19 cellular contexts compared by ENCODE assay signal in the genomic region with DNA sequence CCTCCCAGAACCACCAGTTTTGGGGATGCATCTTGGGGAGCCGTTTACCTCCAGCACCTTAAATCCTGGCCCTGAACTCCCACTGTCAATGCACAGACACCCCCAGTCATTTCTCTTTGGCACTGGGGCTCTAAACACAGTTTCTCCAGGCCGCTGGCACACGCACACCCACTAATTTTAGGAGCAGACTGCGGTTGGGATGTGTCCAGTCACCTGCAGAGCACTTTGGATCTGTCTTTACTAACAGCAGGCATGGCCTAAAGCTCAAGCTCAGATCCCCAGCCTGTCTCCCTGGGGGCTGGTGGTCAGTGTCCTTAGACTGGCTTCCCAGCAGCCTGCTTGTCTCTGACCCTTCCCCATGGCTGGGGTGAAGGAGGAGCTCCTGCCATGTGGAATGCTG. TPM values are rescaled to one million over a fixed set of nuclear protein-coding genes. Genes with fewer than 3 reads are reported as not detected.
DNase-seq lines count a peak whose midpoint lies in the region; ATAC-seq and TF ChIP-seq lines count a peak whose summit lies in the region.
"Had no signal": no experiment of that assay in that cellular context is flagged by ENCODE, and none has a peak within 500 bp of the region (broad histone marks: within the 10 kb centered on the region; RNA-seq: fewer than 3 reads in every experiment).

No MANE protein-coding gene starts in this region.

- H3K27ac Mint-ChIP-seq in Caco-2 (ENCODE audit: unreplicated experiment) = peak overlapping the region; percentile 94

- ATAC-seq in Right ventricle myocardium superior (ENCODE audit: poor library complexity) = peak; percentile 28
- ATAC-seq in left cardiac atrium = no peak
- ATAC-seq in HG03280 (IDR thresholded peaks at IDR 0.05; ENCODE audit: unreplicated experiment) = no peak
- ATAC-seq: GM12878 had no signal

- intact Hi-C loops in Right ventricle myocardium superior (cut with DNase I) = loop anchor here (5.0 kb wide), 1 partner anchor 51 kb away; a partner anchor contains a TSS
- intact Hi-C loops in left cardiac atrium (cut with DNase I) = no loop called here
- intact Hi-C loops in Caco-2 (cut with micrococcal nuclease; ENCODE audit: unreplicated experiment) = no loop called here

- BruUV-seq in Caco-2 (replicated peaks; lab: Mats Ljungman, UMichigan) = no TSS peak

- H3K9me3 Mint-ChIP-seq in Caco-2 (ENCODE audit: unreplicated experiment) = no peaks in the 10 kb centered on the region
- H3K9me3 Mint-ChIP-seq: IgD-negative memory B cell had no signal

- peaks cover 30% of the 10 kb centered on the region for H3K36me3 Mint-ChIP-seq in Caco-2 (ENCODE audit: insufficient read depth, unreplicated experiment)

- H3K4me3 ChIP-seq in Caco-2 (ENCODE audit: low read depth, low read length) = no peak overlapping the region
- no peak overlapping the region for H3K4me3 ChIP-seq in effector memory CD4-positive, alpha-beta T cell (ENCODE audit: insufficient read depth, low read depth, low read length, poor library complexity, severe bottlenecking)
- H3K4me3 ChIP-seq in subcutaneous abdominal adipose tissue (ENCODE audit: low read depth in 1 of 5, low read length in 5 of 5) = no peak overlapping the region
- H3K4me3 ChIP-seq: GM12878, HAP-1, SJSA1 had no signal

- H3K4me1 ChIP-seq in Caco-2 = peaks cover 56% of the 10 kb centered on the region
- peaks cover 49% of the 10 kb centered on the region for H3K4me1 ChIP-seq in effector memory CD4-positive, alpha-beta T cell (ENCODE audit: control insufficient read depth, insufficient read depth, low read length, poor library complexity, severe bottlenecking)
- peaks cover 13 to 77% (median 61%) of the 10 kb centered on the region in 5 donors for H3K4me1 ChIP-seq in subcutaneous abdominal adipose tissue (ENCODE audit: control insufficient read depth in 5 of 5, insufficient read depth in 5 of 5, low read length in 5 of 5)
- H3K4me1 ChIP-seq: HAP-1 had no signal

- H3K36me3 ChIP-seq in Caco-2 (ENCODE audit: control insufficient read depth, insufficient read depth, low read length) (no peaks in the 10 kb centered on the region), subcutaneous abdominal adipose tissue (ENCODE audit: control insufficient read depth in 5 of 5, insufficient read depth in 5 of 5, low read length in 5 of 5) (peaks cover 0 to 78% (median 56%) of the 10 kb centered on the region in 5 donors)
- peaks cover 45% of the 10 kb centered on the region for H3K36me3 ChIP-seq in effector memory CD4-positive, alpha-beta T cell (ENCODE audit: control insufficient read depth, insufficient read depth, low read length)
- H3K36me3 ChIP-seq: HAP-1 had no signal

- no peak overlapping the region for H3K9ac ChIP-seq in subcutaneous abdominal adipose tissue (ENCODE audit: low read length in 5 of 5)

- POLR2A ChIA-PET in Caco-2 (lab: Charles Lee) = no interaction called here
- POLR2A ChIA-PET in RWPE1 (lab: Yijun Ruan, JAX; ENCODE audit: low non-redundant PET) = no interaction called here

- DNase-seq in Right ventricle myocardium superior (no peak), left cardiac atrium (no peak), Caco-2 (no peak), MV-4-11 (lab: John Stamatoyannopoulos, UW) (no peak), RWPE1 (ENCODE audit: low spot score) (no peak)
- DNase-seq in effector memory CD4-positive, alpha-beta T cell = no peak
- DNase-seq: GDM1; Kasumi-1; NCI-H1930; NCI-H526 treated with DMSO at 0.1 percent for 48 hours; NK-92 treated with Interleukin-12 subunit alpha and Interleukin-12 subunit beta, amount 100 ng/mL, for 24 hours; RPMI8226 had no signal

- no peaks in the 10 kb centered on the region for H3K27me3 Mint-ChIP-seq in Caco-2 (ENCODE audit: insufficient read depth, unreplicated experiment)
- H3K27me3 Mint-ChIP-seq: IgD-negative memory B cell had no signal

- peak overlapping the region; percentile 68 for H3K27ac ChIP-seq in effector memory CD4-positive, alpha-beta T cell (ENCODE audit: insufficient read depth, low read length, poor library complexity, severe bottlenecking)
- H3K27ac ChIP-seq in subcutaneous abdominal adipose tissue (ENCODE audit: low read depth, low read length) (peak overlapping the region; percentile 90), RWPE1 (no peak overlapping the region)
- H3K27ac ChIP-seq: HL-60, SJSA1 had no signal

- H3K4me1 Mint-ChIP-seq in Caco-2 (ENCODE audit: low read depth, unreplicated experiment) = peaks cover 30% of the 10 kb centered on the region

- no peak for TF ChIP-seq CTCF in Caco-2 (IDR thresholded peaks at IDR 0.05; ENCODE audit: insufficient read depth in 1 of 2, low read depth in 1 of 2, low read length in 1 of 2, severe bottlenecking in 1 of 2, unreplicated experiment in 1 of 2)
- TF ChIP-seq CTCF in RWPE1 (conservative IDR thresholded peaks at IDR 0.05; ENCODE audit: low read depth) = no peak

- H3K9me3 ChIP-seq in Caco-2 (no peaks in the 10 kb centered on the region), subcutaneous abdominal adipose tissue (ENCODE audit: control insufficient read depth in 5 of 5, low read length in 5 of 5) (no peaks in the 10 kb centered on the region)
- H3K9me3 ChIP-seq in effector memory CD4-positive, alpha-beta T cell (ENCODE audit: control insufficient read depth, low read length) = no peaks in the 10 kb centered on the region
- H3K9me3 ChIP-seq: HAP-1, SJSA1 had no signal

- H3K4me3 Mint-ChIP-seq in Caco-2 (ENCODE audit: unreplicated experiment) = no peak overlapping the region
- H3K4me3 Mint-ChIP-seq: IgD-negative memory B cell had no signal

- CTCF ChIA-PET in Caco-2 (lab: Charles Lee) (interaction anchor here (1.0 kb wide), 1 partner anchor 14 kb away, joined by 3 read pairs; no protein-coding TSS in a partner anchor), RWPE1 (lab: Yijun Ruan, JAX) (no interaction called here)

- no peaks in the 10 kb centered on the region for H3K27me3 ChIP-seq in Caco-2 (replicated peaks; ENCODE audit: control insufficient read depth, insufficient read depth, low read length)
- H3K27me3 ChIP-seq in effector memory CD4-positive, alpha-beta T cell (replicated peaks; ENCODE audit: control insufficient read depth, insufficient read depth, low read length, poor library complexity, severe bottlenecking) = no peaks in the 10 kb centered on the region
- H3K27me3 ChIP-seq in subcutaneous abdominal adipose tissue (ENCODE audit: control insufficient read depth in 5 of 5, insufficient read depth in 4 of 5, low read length in 5 of 5) = no peaks in the 10 kb centered on the region
- H3K27me3 ChIP-seq: SJSA1 had no signal

RNA-seq across cellular contexts. Expression of a gene that starts 49.9 kb away (rescaled TPM):
- total RNA-seq in Right ventricle myocardium superior (15.1 TPM), left cardiac atrium (10 to 100 TPM; 24.6 to 34.3 TPM), Caco-2 (2022) (19.4 and 21.2 TPM in 2 replicates)
